In the genomic region with DNA sequence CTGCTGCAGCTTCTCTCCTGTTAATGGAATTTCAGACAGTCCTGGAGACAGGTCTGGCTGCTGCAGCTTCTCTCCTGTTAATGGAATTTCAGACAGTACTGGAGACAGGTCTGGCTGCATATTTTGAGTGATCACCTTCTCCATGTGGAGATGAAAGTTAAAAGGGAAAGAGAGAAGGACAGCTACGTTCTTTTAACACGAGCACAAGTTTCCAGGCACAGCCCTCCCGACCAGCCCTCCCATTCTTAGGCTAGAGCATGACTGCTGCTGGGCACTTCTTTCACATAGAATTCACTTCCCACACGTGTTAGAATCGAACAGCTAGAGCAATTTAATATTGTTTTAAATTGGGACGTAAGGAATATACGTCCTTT, we compare ENCODE assay signal across 11 cellular contexts.
A peak's percentile ranks its signal among the peaks of the same experiment; 100 is the strongest.
DNase-seq lines count a peak whose midpoint lies in the region; ATAC-seq, FAIRE-seq and TF ChIP-seq lines count a peak whose summit lies in the region.
"Had no signal": no experiment of that assay in that cellular context is flagged by ENCODE, and none has a peak within 500 bp of the region (broad histone marks: within the 10 kb centered on the region; RNA-seq: fewer than 3 reads in every experiment).

No MANE protein-coding gene starts in this region.

- WGBS in HepG2 (ENCODE audit: low lambda C conversion rate), result 0% methylated on average over 7 of the region's 7 CpGs

- no peak overlapping the region for H2AFZ ChIP-seq in HepG2 (ENCODE audit: low read length)

- H3K36me3 ChIP-seq in NT2/D1 (ENCODE audit: insufficient read depth, insufficient read length, low read length), result peaks cover 28% of the 10 kb centered on the region
- H3K36me3 ChIP-seq in breast epithelium, result no peaks in the 10 kb centered on the region
- H3K36me3 ChIP-seq in HepG2 (replicated peaks in 1 of 2; ENCODE audit: control insufficient read depth in 1 of 2, insufficient read depth in 2 of 2, low read length in 2 of 2), result peaks cover 20 to 27% of the 10 kb centered on the region in 2 experiments
- peaks cover 18% of the 10 kb centered on the region for H3K36me3 ChIP-seq in thoracic aorta

- peaks cover 92% of the 10 kb centered on the region for H3K79me2 ChIP-seq in HepG2 (ENCODE audit: insufficient read depth, low read length)

- peak overlapping the region; percentile 71 to 81 for H3K27ac ChIP-seq in breast epithelium
- peak overlapping the region; percentile 80 for H3K27ac ChIP-seq in HepG2 (ENCODE audit: extremely low read length, insufficient read depth, low read length)
- H3K27ac ChIP-seq in thoracic aorta, result peak overlapping the region; percentile 91 to 95
- H3K27ac ChIP-seq: RWPE1 had no signal

- H3K9me3 ChIP-seq in NT2/D1 (ENCODE audit: insufficient read depth, low read length) (no peaks in the 10 kb centered on the region), breast epithelium (no peaks in the 10 kb centered on the region), HepG2 (ENCODE audit: low read length) (no peaks in the 10 kb centered on the region), thoracic aorta (no peaks in the 10 kb centered on the region)

- CTCF ChIA-PET in HepG2 (lab: Yijun Ruan, JAX; ENCODE audit: low intra/inter-chr PET ratio, low total read pairs), result no interaction called here

- TF ChIP-seq CTCF in breast epithelium (IDR thresholded peaks at IDR 0.05) (no peak), HepG2 (CRISPR knock-in tag; IDR thresholded peaks at IDR 0.05) (no peak), thoracic aorta (IDR thresholded peaks at IDR 0.05) (no peak), GM10266 (IDR thresholded peaks at IDR 0.05; ENCODE audit: control insufficient read depth, insufficient read depth, low read depth, missing control alignments) (no peak)

- in situ Hi-C loops in HepG2 (cut with HindIII; ENCODE audit: extremely low pct_ligation_motif_present, low pct_unique_long_range_greater_than_20kb), result loop anchor here (10.0 kb wide), 1 partner anchor 93 kb away; no protein-coding TSS in a partner anchor

- TF ChIP-seq RAD21 in HepG2 (CRISPR knock-in tag; IDR thresholded peaks at IDR 0.05), result no peak

- H3K4me3 ChIP-seq in NT2/D1 (ENCODE audit: insufficient read length, low read depth) (no peak overlapping the region), breast epithelium (peak overlapping the region; percentile 12 to 64 (median 42)), HepG2 (replicated peaks in 1 of 3; ENCODE audit: insufficient read depth in 1 of 3, low read depth in 2 of 3, low read length in 3 of 3) (peak overlapping the region; percentile 52 to 64 (median 63); a peak in 5 of 6 replicates), thoracic aorta (peak overlapping the region; percentile 74)

- FAIRE-seq in HepG2 (lab: Jason Lieb, UNC), result no peak

- POLR2A ChIA-PET in HepG2 (lab: Yijun Ruan, JAX), result interaction anchor here (0.6 to 14.6 kb wide), 14 partner anchors 11 to 94 kb away, joined by 3 to 320 read pairs (median 12); no protein-coding TSS in a partner anchor

- peak overlapping the region; percentile 80 for H3K4me2 ChIP-seq in HepG2 (ENCODE audit: low read depth, low read length)

- no peak for TF ChIP-seq EP300 in HepG2 (IDR thresholded peaks at IDR 0.05; ENCODE audit: low read depth in 2 of 2, low read length in 2 of 2)
- no peak for TF ChIP-seq EP300 in HepG2 (CRISPR knock-in tag; IDR thresholded peaks at IDR 0.05; ENCODE audit: borderline replicate concordance)

- no peak for DNase-seq in NT2/D1 (ENCODE audit: low read depth, low spot score)
- DNase-seq in breast epithelium (ENCODE audit: low spot score in 2 of 2), result no peak
- no peak for DNase-seq in HepG2 (ENCODE audit: low spot score)
- no peak for DNase-seq in thoracic aorta (ENCODE audit: low spot score)
- DNase-seq in NCI-H2196 treated with DMSO at 0.1 percent for 48 hours (lab: John Stamatoyannopoulos, UW; ENCODE audit: unreplicated experiment), result no peak
- no peak for DNase-seq in nucleus accumbens (lab: John Stamatoyannopoulos, UW)
- no peak for DNase-seq in GM10266 (ENCODE audit: extremely low spot score)
- DNase-seq: stimulated activated CD4-positive, alpha-beta T cell treated with anti-CD3 and anti-CD28 coated beads, Interleukin-4, amount 100 ng/mL, for 1 hour had no signal

- H3K27me3 ChIP-seq in NT2/D1 (ENCODE audit: insufficient read depth, insufficient read length), result no peaks in the 10 kb centered on the region
- H3K27me3 ChIP-seq in breast epithelium, result no peaks in the 10 kb centered on the region
- no peaks in the 10 kb centered on the region for H3K27me3 ChIP-seq in HepG2 (ENCODE audit: control insufficient read depth in 1 of 2, insufficient read depth in 2 of 2, low read length in 2 of 2)
- no peaks in the 10 kb centered on the region for H3K27me3 ChIP-seq in thoracic aorta (replicated peaks; ENCODE audit: insufficient read depth)

- peaks cover 11% of the 10 kb centered on the region for H4K20me1 ChIP-seq in HepG2 (ENCODE audit: insufficient read depth, low read length)

- H3K4me1 ChIP-seq in NT2/D1 (ENCODE audit: insufficient read depth, insufficient read length) (no peaks in the 10 kb centered on the region), breast epithelium (peaks cover 0 to 10% of the 10 kb centered on the region in 2 donors), HepG2 (ENCODE audit: insufficient read depth, low read length) (peaks cover 84% of the 10 kb centered on the region), thoracic aorta (ENCODE audit: control insufficient read depth in 1 of 2, low read depth in 2 of 2) (peaks cover 43 to 74% of the 10 kb centered on the region in 2 donors)

- peak overlapping the region; percentile 32 for H3K9ac ChIP-seq in NT2/D1 (ENCODE audit: insufficient read length, low read depth)
- peak overlapping the region; percentile 77 for H3K9ac ChIP-seq in HepG2 (ENCODE audit: insufficient read depth, low read depth, low read length)

- TF ChIP-seq POLR2A in breast epithelium (IDR thresholded peaks at IDR 0.05) (no peak), HepG2 (IDR thresholded peaks at IDR 0.05; ENCODE audit: insufficient read depth in 1 of 2, low read depth in 2 of 2, low read length in 2 of 2) (no peak)

- no TSS peak for BruUV-seq in HepG2 (replicated peaks; lab: Mats Ljungman, UMichigan)

- no peak for ATAC-seq in HepG2
- no peak for ATAC-seq in thoracic aorta (ENCODE audit: insufficient number of reproducible peaks, low FRiP score, low read depth)
- ATAC-seq in HG02571 (IDR thresholded peaks at IDR 0.05; ENCODE audit: unreplicated experiment), result no peak
- ATAC-seq: HCT116 had no signal

- intact Hi-C loops in breast epithelium (cut with DNase I; ENCODE audit: low total_unique reads), result no loop called here
- intact Hi-C loops in HepG2 (cut with micrococcal nuclease; ENCODE audit: unreplicated experiment), result loop anchor here (5.0 kb wide), 2 partner anchors 36 to 49 kb away; no protein-coding TSS in a partner anchor

TF ChIP-seq in HepG2, 621 proteins besides CTCF, POLR2A, EP300 and RAD21:
- TF ChIP-seq IRF2 (CRISPR knock-in tag; IDR thresholded peaks at IDR 0.05) (no peak), ZNF775 (CRISPR knock-in tag; IDR thresholded peaks at IDR 0.05; ENCODE audit: borderline replicate concordance) (peak; percentile 33; the same call in 1 of the 2 replicates), ZC3H4 (CRISPR knock-in tag; IDR thresholded peaks at IDR 0.05; ENCODE audit: borderline replicate concordance) (0 out of 2 replicates have a peak, but pooled peaks have one; percentile 67), FOXO4 (CRISPR knock-in tag; conservative IDR thresholded peaks at IDR 0.05) (0 out of 2 replicates have a peak, but pooled peaks have one; percentile 33)
